ENCODE assay signal across 26 cellular contexts in genomic region chr21:43324596-43324995, GRCh38.
"Had no signal": no experiment of that assay in that cellular context is flagged by ENCODE, and none has a peak within 500 bp of the region (broad histone marks: within the 10 kb centered on the region; RNA-seq: fewer than 3 reads in every experiment).

No MANE protein-coding gene starts in this region.

- H3K27ac ChIP-seq: neural progenitor cell, neutrophil, pancreas, prostate gland, right atrium auricular region, right lobe of liver, sigmoid colon, thoracic aorta, upper lobe of left lung, uterus had no signal

- H3K27me3 ChIP-seq: neural progenitor cell, neutrophil, pancreas, right atrium auricular region, right lobe of liver, sigmoid colon, stomach, thyroid gland, tibial nerve, upper lobe of left lung, uterus had no signal

- H3K4me2 ChIP-seq: neural progenitor cell had no signal

- H3K9me3 ChIP-seq: neutrophil, pancreas, prostate gland, right atrium auricular region, right lobe of liver, sigmoid colon, stomach, thoracic aorta, thyroid gland, tibial nerve, upper lobe of left lung, uterus had no signal

- H3K4me3 ChIP-seq: neural progenitor cell, pancreas, prostate gland, right atrium auricular region, right lobe of liver, sigmoid colon, stomach, thoracic aorta, thyroid gland, tibial nerve, upper lobe of left lung, uterus had no signal

- H2AFZ ChIP-seq: neural progenitor cell had no signal

- DNase-seq: naive thymus-derived CD4-positive, alpha-beta T cell; natural killer cell; nucleus accumbens; retina; right lobe of liver; sigmoid colon; small intestine; stimulated activated CD4-positive, alpha-beta T cell treated with anti-CD3 and anti-CD28 coated beads, Interleukin-15, amount 100 ng/mL, for 24 hours; stimulated activated CD4-positive, alpha-beta T cell treated with anti-CD3 and anti-CD28 coated beads, Interleukin-2, amount 100 ng/mL, for 24 hours; stimulated activated CD4-positive, alpha-beta T cell treated with anti-CD3 and anti-CD28 coated beads, Interleukin-2, amount 100 ng/mL, for 48 hours; stimulated activated CD4-positive, alpha-beta T cell treated with anti-CD3 and anti-CD28 coated beads, Interleukin-4, amount 100 ng/mL, for 24 hours; stimulated activated naive B cell treated with anti-CD40 and anti-IgM and Interleukin-4, amounts not matched to agents 10 μg/mL and 1 μg/mL and 100 μg/mL, for 72 hours; stimulated activated naive CD4-positive, alpha-beta T cell treated with Interleukin-2 at 50 U/mL for 16 hours; stomach; trophoblast cell; uterus had no signal

- ATAC-seq: naive thymus-derived CD4-positive, alpha-beta T cell; natural killer cell; pancreas; right lobe of liver; stimulated activated effector memory CD8-positive, alpha-beta T cell treated with anti-CD3 and anti-CD28 coated beads, Interleukin-12 subunit alpha, Interleukin-12 subunit beta, amount 100 ng/mL, for 72 hours; stimulated activated naive B cell treated with anti-CD40 and anti-IgM and Interleukin-4, amounts not matched to agents 10 μg/mL and 1 μg/mL and 100 μg/mL, for 72 hours had no signal

- H3K36me3 ChIP-seq: neural progenitor cell, neutrophil, pancreas, prostate gland, right atrium auricular region, right lobe of liver, sigmoid colon, stomach, thoracic aorta, thyroid gland, tibial nerve, upper lobe of left lung, uterus had no signal

- H3K4me1 ChIP-seq: neural progenitor cell, prostate gland, sigmoid colon, uterus had no signal

- H3K9ac ChIP-seq: neural progenitor cell had no signal

- FAIRE-seq: pancreas, small intestine had no signal
